ENCODE assay signal across 32 cellular contexts in the genomic region with DNA sequence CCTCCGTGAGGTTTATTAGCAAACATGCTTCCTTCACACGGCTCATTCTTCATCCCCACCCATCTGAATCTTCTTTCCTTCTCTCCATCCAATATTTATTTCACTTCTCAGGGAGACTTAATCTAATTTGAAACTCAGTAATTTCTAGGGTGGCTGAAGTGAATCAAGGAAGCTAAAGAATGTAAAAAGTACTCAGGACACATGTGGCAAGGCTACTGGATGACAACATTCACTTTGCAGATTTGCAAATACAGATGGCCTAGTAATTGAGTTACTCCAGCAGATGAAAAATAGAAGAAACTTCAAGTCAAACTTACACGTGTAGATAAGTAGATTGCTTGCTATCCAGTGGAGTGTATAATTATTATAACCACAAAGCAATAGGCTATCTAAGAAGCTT. TPM values are rescaled to one million over a fixed set of nuclear protein-coding genes. Genes with fewer than 3 reads are reported as not detected.
"Had no signal": no experiment of that assay in that cellular context is flagged by ENCODE, and none has a peak within 500 bp of the region (broad histone marks: within the 10 kb centered on the region; RNA-seq: fewer than 3 reads in every experiment).

No MANE protein-coding gene starts in this region.

- H2AFZ ChIP-seq: neural progenitor cell, parathyroid adenoma had no signal

- ATAC-seq: natural killer cell; psoas muscle; right cardiac atrium; right lobe of liver; stimulated activated memory B cell treated with anti-CD40 and anti-IgM and Interleukin-4, amounts not matched to agents 10 μg/mL and 1 μg/mL and 100 μg/mL, for 72 hours; stimulated activated naive CD8-positive, alpha-beta T cell treated with anti-CD3 and anti-CD28 coated beads, Interleukin-15, amount 100 ng/mL, for 72 hours; stimulated activated naive CD8-positive, alpha-beta T cell treated with anti-CD3 and anti-CD28 coated beads, Interleukin-15, Interleukin-2, amounts not matched to agents 100 U/mL and 50 U/mL, for 24 hours; upper lobe of right lung had no signal

- H3K4me2 ChIP-seq: neural progenitor cell had no signal

- H3K9ac ChIP-seq: neural progenitor cell, parathyroid adenoma had no signal

- H3K27ac ChIP-seq: neural progenitor cell, ovary, parathyroid adenoma, psoas muscle, right lobe of liver, sigmoid colon, spleen, suprapubic skin, testis, tibial artery, transverse colon, upper lobe of right lung, uterus had no signal

- H3K4me1 Mint-ChIP-seq: neural progenitor cell; stimulated activated memory B cell treated with anti-CD40 and anti-IgM and Interleukin-4, amounts not matched to agents 10 μg/mL and 1 μg/mL and 100 μg/mL, for 72 hours; stimulated activated naive CD8-positive, alpha-beta T cell treated with anti-CD3 and anti-CD28 coated beads, Interleukin-15, amount 100 ng/mL, for 72 hours had no signal

- H3K27me3 ChIP-seq: neural progenitor cell, ovary, right lobe of liver, suprapubic skin, testis, tibial artery, transverse colon, upper lobe of right lung, uterus had no signal

- H3K36me3 ChIP-seq: neural progenitor cell, ovary, right lobe of liver, sigmoid colon, spleen, suprapubic skin, tibial artery, transverse colon, upper lobe of right lung, uterus had no signal

- H3K4me3 Mint-ChIP-seq: natural killer cell; nephron; neural progenitor cell; stimulated activated memory B cell treated with anti-CD40 and anti-IgM and Interleukin-4, amounts not matched to agents 10 μg/mL and 1 μg/mL and 100 μg/mL, for 72 hours; stimulated activated naive CD8-positive, alpha-beta T cell treated with anti-CD3 and anti-CD28 coated beads, Interleukin-15, amount 100 ng/mL, for 72 hours; type B pancreatic cell had no signal

- FAIRE-seq: small intestine had no signal

- H3K9me3 Mint-ChIP-seq: natural killer cell; nephron; neural progenitor cell; stimulated activated memory B cell treated with anti-CD40 and anti-IgM and Interleukin-4, amounts not matched to agents 10 μg/mL and 1 μg/mL and 100 μg/mL, for 72 hours; stimulated activated naive CD8-positive, alpha-beta T cell treated with anti-CD3 and anti-CD28 coated beads, Interleukin-15, amount 100 ng/mL, for 72 hours had no signal

- H3K36me3 Mint-ChIP-seq: natural killer cell; neural progenitor cell; stimulated activated memory B cell treated with anti-CD40 and anti-IgM and Interleukin-4, amounts not matched to agents 10 μg/mL and 1 μg/mL and 100 μg/mL, for 72 hours; type B pancreatic cell had no signal

- H3K9me3 ChIP-seq: ovary, psoas muscle, right lobe of liver, sigmoid colon, spleen, suprapubic skin, testis, tibial artery, transverse colon, upper lobe of right lung, uterus had no signal

- DNase-seq: natural killer cell; occipital lobe; ovary; posterior cingulate gyrus; psoas muscle; right cardiac atrium; right lobe of liver; sigmoid colon; small intestine; spleen; stimulated activated CD4-positive, alpha-beta T cell treated with anti-CD3 and anti-CD28 coated beads, Interleukin-12 subunit alpha, Interleukin-12 subunit beta, amount 100 ng/mL, for 4 hours; stimulated activated CD4-positive, alpha-beta T cell treated with anti-CD3 and anti-CD28 coated beads, Interleukin-1b, Interleukin-23, amount 100 ng/mL, for 48 hours; stimulated activated CD4-positive, alpha-beta T cell treated with anti-CD3 and anti-CD28 coated beads, Interleukin-4, amount 100 ng/mL, for 1 hour; stimulated activated CD4-positive, alpha-beta T cell treated with anti-CD3 and anti-CD28 coated beads, Interleukin-4, amount 100 ng/mL, for 4 hours; stimulated activated CD8-positive, alpha-beta memory T cell treated with anti-CD3 and anti-CD28 coated beads, Interleukin-4, amount 100 ng/mL, for 48 hours; stimulated activated naive CD4-positive, alpha-beta T cell; stimulated activated naive CD8-positive, alpha-beta T cell treated with anti-CD3 and anti-CD28 coated beads, Interleukin-15, amount 100 ng/mL, for 72 hours; stimulated activated naive CD8-positive, alpha-beta T cell treated with anti-CD3 and anti-CD28 coated beads, Interleukin-15, Interleukin-2, amounts not matched to agents 100 U/mL and 50 U/mL, for 24 hours; substantia nigra; testis; tibial artery; transverse colon; upper lobe of right lung; uterus had no signal

- H3K79me2 ChIP-seq: parathyroid adenoma had no signal

- H3K4me1 ChIP-seq: neural progenitor cell, parathyroid adenoma, psoas muscle, right lobe of liver, sigmoid colon, spleen, suprapubic skin, testis, tibial artery, upper lobe of right lung, uterus had no signal

- H3K4me3 ChIP-seq: neural progenitor cell, ovary, psoas muscle, right lobe of liver, sigmoid colon, spleen, suprapubic skin, testis, tibial artery, transverse colon, upper lobe of right lung, uterus had no signal

- H3K27ac Mint-ChIP-seq: natural killer cell; nephron; neural progenitor cell; progenitor cell of endocrine pancreas; stimulated activated memory B cell treated with anti-CD40 and anti-IgM and Interleukin-4, amounts not matched to agents 10 μg/mL and 1 μg/mL and 100 μg/mL, for 72 hours; type B pancreatic cell had no signal

- H3K27me3 Mint-ChIP-seq: progenitor cell of endocrine pancreas; stimulated activated naive CD8-positive, alpha-beta T cell treated with anti-CD3 and anti-CD28 coated beads, Interleukin-15, amount 100 ng/mL, for 72 hours; type B pancreatic cell had no signal

RNA-seq across cellular contexts. Expression of a gene that starts 15.4 kb away (rescaled TPM):
- total RNA-seq: natural killer cell, ovary, progenitor cell of endocrine pancreas, right lobe of liver, sigmoid colon, transverse colon, upper lobe of right lung had no signal
- polyA plus RNA-seq: right cardiac atrium, sigmoid colon, spleen, urinary bladder had no signal
